In the genomic region with DNA sequence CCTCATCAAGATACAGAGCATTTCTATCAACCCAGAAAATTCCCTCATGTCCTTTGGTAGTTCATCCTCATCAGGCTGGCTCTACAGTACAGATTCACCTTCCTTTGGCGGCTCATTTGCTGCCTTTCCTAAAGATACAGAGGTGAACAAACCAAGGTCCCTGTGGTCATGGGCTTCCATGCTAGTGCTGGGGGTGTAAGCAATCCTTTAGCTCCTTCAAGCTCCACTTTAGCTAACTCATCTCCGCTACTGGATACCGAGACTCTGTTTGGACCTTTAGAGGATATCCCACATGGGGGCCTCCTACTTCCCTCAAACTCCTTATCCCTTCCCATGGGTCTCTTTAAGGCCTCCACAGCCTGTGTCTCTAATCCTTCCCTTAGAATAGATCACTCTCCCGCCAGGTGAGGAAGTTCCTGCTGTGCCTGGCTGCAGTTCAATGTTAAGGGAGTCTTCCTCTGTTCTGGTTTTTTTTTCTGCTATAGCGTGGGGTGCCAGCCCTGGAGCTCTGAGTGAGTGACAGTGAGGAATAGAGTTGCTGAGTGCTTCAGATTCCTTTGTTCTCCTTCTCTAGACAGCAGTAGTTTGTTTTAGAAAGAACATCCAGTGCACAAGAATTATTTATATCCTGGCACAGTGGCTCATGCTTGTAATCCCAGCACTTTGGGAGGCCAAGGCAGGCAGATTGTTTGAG, we compare ENCODE assay signal across 1 cellular context.
A peak's percentile ranks its signal among the peaks of the same experiment; 100 is the strongest.
TF ChIP-seq lines count a peak whose summit lies in the region.

No MANE protein-coding gene starts in this region.

TF ChIP-seq in K562, 482 proteins besides CTCF, POLR2A, EP300 and RAD21 (continued from another document):
- TF ChIP-seq ZNF609 (CRISPR knock-in tag; IDR thresholded peaks at IDR 0.05; ENCODE audit: borderline replicate concordance) (no peak), ZFP36 (IDR thresholded peaks at IDR 0.05; ENCODE audit: low read depth, low read length, partially characterized antibody) (no peak), NR4A1 (CRISPR knock-in tag; IDR thresholded peaks at IDR 0.05) (no peak), NR4A1 (tag; IDR thresholded peaks at IDR 0.05) (peak; percentile 39; the same call in 1 of the 2 replicates), ID3 (CRISPR knock-in tag; IDR thresholded peaks at IDR 0.05) (no peak), ID3 (tag; IDR thresholded peaks at IDR 0.05) (0 out of 2 replicates have a peak, but pooled peaks have one; percentile 37), ZNF639 (CRISPR knock-in tag; conservative IDR thresholded peaks at IDR 0.05 in 1 of 2, IDR thresholded peaks at IDR 0.05 in 1 of 2) (0 out of 4 replicates have a peak, but pooled peaks of 1 of the 2 experiments have one; percentile 53), CTBP1 (IDR thresholded peaks at IDR 0.05; ENCODE audit: borderline replicate concordance) (no peak), BRD4 (IDR thresholded peaks at IDR 0.05) (0 out of 2 replicates have a peak, but pooled peaks have one; percentile 4), NR2C2 (CRISPR knock-in tag; IDR thresholded peaks at IDR 0.05) (no peak), NR2C2 (tag; IDR thresholded peaks at IDR 0.05) (no peak)
- TF ChIP-seq, protein P1, sequence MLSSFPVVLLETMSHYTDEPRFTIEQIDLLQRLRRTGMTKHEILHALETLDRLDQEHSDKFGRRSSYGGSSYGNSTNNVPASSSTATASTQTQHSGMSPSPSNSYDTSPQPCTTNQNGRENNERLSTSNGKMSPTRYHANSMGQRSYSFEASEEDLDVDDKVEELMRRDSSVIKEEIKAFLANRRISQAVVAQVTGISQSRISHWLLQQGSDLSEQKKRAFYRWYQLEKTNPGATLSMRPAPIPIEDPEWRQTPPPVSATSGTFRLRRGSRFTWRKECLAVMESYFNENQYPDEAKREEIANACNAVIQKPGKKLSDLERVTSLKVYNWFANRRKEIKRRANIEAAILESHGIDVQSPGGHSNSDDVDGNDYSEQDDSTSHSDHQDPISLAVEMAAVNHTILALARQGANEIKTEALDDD (IDR thresholded peaks at IDR 0.05): no peak
- TF ChIP-seq, protein P2, sequence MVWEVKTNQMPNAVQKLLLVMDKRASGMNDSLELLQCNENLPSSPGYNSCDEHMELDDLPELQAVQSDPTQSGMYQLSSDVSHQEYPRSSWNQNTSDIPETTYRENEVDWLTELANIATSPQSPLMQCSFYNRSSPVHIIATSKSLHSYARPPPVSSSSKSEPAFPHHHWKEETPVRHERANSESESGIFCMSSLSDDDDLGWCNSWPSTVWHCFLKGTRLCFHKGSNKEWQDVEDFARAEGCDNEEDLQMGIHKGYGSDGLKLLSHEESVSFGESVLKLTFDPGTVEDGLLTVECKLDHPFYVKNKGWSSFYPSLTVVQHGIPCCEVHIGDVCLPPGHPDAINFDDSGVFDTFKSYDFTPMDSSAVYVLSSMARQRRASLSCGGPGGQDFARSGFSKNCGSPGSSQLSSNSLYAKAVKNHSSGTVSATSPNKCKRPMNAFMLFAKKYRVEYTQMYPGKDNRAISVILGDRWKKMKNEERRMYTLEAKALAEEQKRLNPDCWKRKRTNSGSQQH (CRISPR knock-in tag; IDR thresholded peaks at IDR 0.05): no peak
